ENCODE assay signal across 1 cellular context in the genomic region with DNA sequence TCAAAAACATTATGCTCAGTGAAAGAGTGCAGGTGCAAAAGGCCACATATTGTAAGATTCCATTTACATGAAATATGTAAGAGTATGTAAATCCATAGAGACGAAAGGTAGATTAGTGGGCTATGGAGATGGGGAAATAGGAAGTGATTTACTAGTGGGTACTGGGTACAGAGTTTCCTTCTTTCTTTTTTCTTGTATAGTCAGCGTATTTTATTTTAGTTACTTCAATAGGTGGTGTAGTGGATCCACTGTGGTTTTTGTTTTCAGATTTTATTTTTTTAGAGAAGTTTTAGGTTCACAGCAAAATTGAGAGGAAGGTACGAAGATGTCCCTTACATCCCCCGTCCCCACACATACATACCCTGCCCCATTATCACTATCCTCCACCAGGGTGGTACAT.
TF ChIP-seq lines count a peak whose summit lies in the region.

No MANE protein-coding gene starts in this region.

TF ChIP-seq in HepG2, 621 proteins besides CTCF, POLR2A, EP300 and RAD21:
- TF ChIP-seq MAFK (conservative IDR thresholded peaks at IDR 0.05 in 1 of 2, IDR thresholded peaks at IDR 0.05 in 1 of 2; ENCODE audit: low read length in 2 of 2) (peak; percentile 45 to 70), MAFF (IDR thresholded peaks at IDR 0.05; ENCODE audit: low read depth, low read length) (peak; percentile 49; the same call in 1 of the 2 replicates)
- TF ChIP-seq, protein P1, sequence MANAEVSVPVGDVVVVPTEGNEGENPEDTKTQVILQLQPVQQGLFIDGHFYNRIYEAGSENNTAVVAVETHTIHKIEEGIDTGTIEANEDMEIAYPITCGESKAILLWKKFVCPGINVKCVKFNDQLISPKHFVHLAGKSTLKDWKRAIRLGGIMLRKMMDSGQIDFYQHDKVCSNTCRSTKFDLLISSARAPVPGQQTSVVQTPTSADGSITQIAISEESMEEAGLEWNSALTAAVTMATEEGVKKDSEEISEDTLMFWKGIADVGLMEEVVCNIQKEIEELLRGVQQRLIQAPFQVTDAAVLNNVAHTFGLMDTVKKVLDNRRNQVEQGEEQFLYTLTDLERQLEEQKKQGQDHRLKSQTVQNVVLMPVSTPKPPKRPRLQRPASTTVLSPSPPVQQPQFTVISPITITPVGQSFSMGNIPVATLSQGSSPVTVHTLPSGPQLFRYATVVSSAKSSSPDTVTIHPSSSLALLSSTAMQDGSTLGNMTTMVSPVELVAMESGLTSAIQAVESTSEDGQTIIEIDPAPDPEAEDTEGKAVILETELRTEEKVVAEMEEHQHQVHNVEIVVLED (CRISPR knock-in tag; IDR thresholded peaks at IDR 0.05; ENCODE audit: borderline replicate concordance) = no peak
